In genomic region chr10:484441-484924, GRCh38 we compare ENCODE assay signal across 8 cellular contexts.
DNase-seq lines count a peak whose midpoint lies in the region; ATAC-seq and TF ChIP-seq lines count a peak whose summit lies in the region.

No MANE protein-coding gene starts in this region.

- H3K4me2 ChIP-seq in GM23338 = no peak overlapping the region

- H3K9me2 ChIP-seq in GM23338 (ENCODE audit: insufficient read depth) = no peaks in the 10 kb centered on the region

- H3K36me3 Mint-ChIP-seq in GM23338 (ENCODE audit: low read depth) (no peaks in the 10 kb centered on the region), memory B cell (no peaks in the 10 kb centered on the region)

- H3K4me3 Mint-ChIP-seq in GM23338 (no peak overlapping the region), memory B cell (peak overlapping the region; percentile 81)

- H3K27ac Mint-ChIP-seq in GM23338 (no peak overlapping the region), memory B cell (peak overlapping the region; percentile 68)

- H3K4me3 ChIP-seq in AG09309 (ENCODE audit: control insufficient read depth, low read depth, low read length) (peak overlapping the region; percentile 43), GM23338 (no peak overlapping the region)

- DNase-seq in AG09309 (ENCODE audit: low read depth) (no peak), GM23338 (ENCODE audit: low spot score) (no peak), RPMI8226 (peak; percentile 80), cerebellar cortex (ENCODE audit: low spot score) (peak; percentile 46), memory B cell (ENCODE audit: low spot score in 2 of 2) (no peak), ureter (ENCODE audit: low spot score) (peak; percentile 41)
- no peak for DNase-seq in effector CD8-positive, alpha-beta T cell (lab: John Stamatoyannopoulos, UW)
- no peak for DNase-seq in NK-92 treated with Interleukin-12 subunit alpha and Interleukin-12 subunit beta, amount 100 ng/mL, for 24 hours (lab: John Stamatoyannopoulos, UW)

- H3K27me3 Mint-ChIP-seq in GM23338 (ENCODE audit: insufficient read depth, low read depth, poor library complexity) (peaks cover 4% of the 10 kb centered on the region), memory B cell (peaks cover 4% of the 10 kb centered on the region)

- H3K9me3 Mint-ChIP-seq in GM23338 = no peaks in the 10 kb centered on the region
- no peaks in the 10 kb centered on the region for H3K9me3 Mint-ChIP-seq in memory B cell

- H3K27ac ChIP-seq in GM23338 (ENCODE audit: low read depth) = no peak overlapping the region

- no peaks in the 10 kb centered on the region for H3K27me3 ChIP-seq in GM23338 (ENCODE audit: insufficient read depth)

- TF ChIP-seq CTCF in AG09309 (IDR thresholded peaks at IDR 0.05; ENCODE audit: control insufficient read depth, insufficient read depth, low read depth, low read length, missing control alignments) (no peak), GM23338 (conservative IDR thresholded peaks at IDR 0.05; ENCODE audit: low read depth in 2 of 2) (no peak)

- H3K79me2 ChIP-seq in GM23338 (replicated peaks; ENCODE audit: insufficient read depth) = no peaks in the 10 kb centered on the region

- H3K4me1 Mint-ChIP-seq in GM23338 (peaks cover 22% of the 10 kb centered on the region), memory B cell (peaks cover 4% of the 10 kb centered on the region)

- H2AFZ ChIP-seq in GM23338 = no peak overlapping the region

- no peaks in the 10 kb centered on the region for H3K4me1 ChIP-seq in GM23338 (ENCODE audit: insufficient read depth)

- no peaks in the 10 kb centered on the region; the same call in none of the 2 replicates for H4K20me1 ChIP-seq in GM23338 (replicated peaks; ENCODE audit: insufficient read depth)

- ATAC-seq in GM23338 (peak; percentile 80), memory B cell (ENCODE audit: low read depth) (peak; percentile 60)

- no peaks in the 10 kb centered on the region for H3F3A ChIP-seq in GM23338 (replicated peaks; ENCODE audit: low read depth)

- H3K36me3 ChIP-seq in GM23338 (ENCODE audit: insufficient read depth) = no peaks in the 10 kb centered on the region

TF ChIP-seq in GM23338, 12 proteins besides CTCF, POLR2A, EP300 and RAD21:
- TF ChIP-seq STAT1 (IDR thresholded peaks at IDR 0.05; ENCODE audit: unreplicated experiment) (no peak), REST (IDR thresholded peaks at IDR 0.05; ENCODE audit: unreplicated experiment) (no peak), NANOG (IDR thresholded peaks at IDR 0.05; ENCODE audit: borderline replicate concordance) (no peak), CREB1 (CRISPR knock-in tag; IDR thresholded peaks at IDR 0.05; ENCODE audit: low read depth) (no peak), ETS1 (IDR thresholded peaks at IDR 0.05) (no peak), ZNF331 (CRISPR knock-in tag; IDR thresholded peaks at IDR 0.05; ENCODE audit: low read depth) (no peak), POLR2AphosphoS5 (IDR thresholded peaks at IDR 0.05; ENCODE audit: low read depth) (no peak), ZNF462 (CRISPR knock-in tag; IDR thresholded peaks at IDR 0.05) (no peak), JUNB (IDR thresholded peaks at IDR 0.05; ENCODE audit: unreplicated experiment) (no peak), ZNF114 (CRISPR knock-in tag; IDR thresholded peaks at IDR 0.05) (no peak), EZH2 (IDR thresholded peaks at IDR 0.05; ENCODE audit: low read depth, unreplicated experiment) (no peak)
TF ChIP-seq in GM23338: peak in this region for 0.

Comparison
In these comparisons a context has a peak if more than half of its experiments do, and no peak if none do; other contexts are left out.
1. DNase-seq: peak in RPMI8226 (single experiment), cerebellar cortex (single experiment) and ureter (single experiment); none in AG09309 (single experiment), GM23338 (single experiment), memory B cell (0 of 2), effector CD8-positive, alpha-beta T cell (single experiment) and NK-92 treated with Interleukin-12 subunit alpha and Interleukin-12 subunit beta, amount 100 ng/mL, for 24 hours (single experiment).